In genomic region chr13:25840261-25840660, GRCh38 we compare ENCODE assay signal across 13 cellular contexts.
"Had no signal": no experiment of that assay in that cellular context is flagged by ENCODE, and none has a peak within 500 bp of the region (broad histone marks: within the 10 kb centered on the region; RNA-seq: fewer than 3 reads in every experiment).

No MANE protein-coding gene starts in this region.

- H3K9me3 Mint-ChIP-seq: activated T-helper 2 cell treated with anti-CD3 and anti-CD28 coated beads, Interferon-gamma antibody, Interleukin-2, Interleukin-4, amounts not matched to agents 10 μg/mL and 5 μg/mL and 100 μg/mL, durations not matched to agents 14 hours and 24 hours and 36 hours; type B pancreatic cell had no signal

- H3K27ac ChIP-seq: ovary, suprapubic skin had no signal

- H3K36me3 Mint-ChIP-seq: activated naive CD4-positive, alpha-beta T cell treated with anti-CD3 and anti-CD28 coated beads, Interleukin-2, amount 10 ng/mL, durations not matched to agents 7 days and 5 days had no signal

- H3K27me3 Mint-ChIP-seq: type B pancreatic cell had no signal

- H3K36me3 ChIP-seq: ovary, suprapubic skin had no signal

- H3K9me3 ChIP-seq: ovary, suprapubic skin had no signal

- ATAC-seq: stimulated activated naive CD8-positive, alpha-beta T cell treated with anti-CD3 and anti-CD28 coated beads, Interleukin-15, Interleukin-2, amounts not matched to agents 100 U/mL and 50 U/mL, for 24 hours; T-helper 17 cell had no signal

- H3K27ac Mint-ChIP-seq: activated naive CD4-positive, alpha-beta T cell treated with anti-CD3 and anti-CD28 coated beads, Interleukin-2, amount 10 ng/mL, durations not matched to agents 7 days and 5 days; activated T-helper 2 cell treated with anti-CD3 and anti-CD28 coated beads, Interferon-gamma antibody, Interleukin-2, Interleukin-4, amounts not matched to agents 10 μg/mL and 5 μg/mL and 100 μg/mL, durations not matched to agents 14 hours and 24 hours and 36 hours; T-helper 17 cell; type B pancreatic cell had no signal

- H3K4me3 ChIP-seq: ovary, suprapubic skin had no signal

- DNase-seq: activated naive CD4-positive, alpha-beta T cell treated with anti-CD3 and anti-CD28 coated beads, Interleukin-2, amount 10 ng/mL, durations not matched to agents 7 days and 5 days; hypothalamus; ovary; stimulated activated CD4-positive, alpha-beta T cell treated with anti-CD3 and anti-CD28 coated beads, Interleukin-4, amount 100 ng/mL, for 1 hour; stimulated activated CD8-positive, alpha-beta memory T cell treated with anti-CD3 and anti-CD28 coated beads, Interleukin-4, amount 100 ng/mL, for 48 hours; stimulated activated naive CD8-positive, alpha-beta T cell treated with anti-CD3 and anti-CD28 coated beads, Interleukin-15, Interleukin-2, amounts not matched to agents 100 U/mL and 50 U/mL, for 24 hours; T-helper 17 cell had no signal

- H3K4me1 ChIP-seq: suprapubic skin had no signal

- H3K27me3 ChIP-seq: ovary, suprapubic skin had no signal

- FAIRE-seq: colon, TTC549 had no signal

- H3K4me3 Mint-ChIP-seq: activated naive CD4-positive, alpha-beta T cell treated with anti-CD3 and anti-CD28 coated beads, Interleukin-2, amount 10 ng/mL, durations not matched to agents 7 days and 5 days; neural crest cell; T-helper 17 cell; type B pancreatic cell had no signal
